Comparison of ENCODE assay signal across 27 cellular contexts in the genomic region with DNA sequence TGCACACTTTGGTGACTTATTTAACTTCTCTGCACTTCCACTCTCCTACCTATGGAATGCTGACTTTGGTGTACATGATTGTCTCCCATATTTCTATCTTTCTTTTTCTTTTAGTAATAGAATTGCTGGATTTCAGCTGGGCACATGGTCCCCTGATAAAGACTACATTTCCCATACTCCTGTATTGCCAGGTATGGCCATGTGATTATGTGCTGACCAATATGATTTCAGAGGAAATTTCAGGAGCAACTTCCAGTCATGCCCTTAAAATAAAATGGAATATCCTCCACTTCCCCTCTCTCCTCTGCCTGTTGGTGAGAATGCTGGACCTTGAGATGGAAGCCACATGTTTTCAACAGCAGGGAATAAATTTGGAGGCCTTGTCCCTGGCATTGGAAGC.
"Had no signal": no experiment of that assay in that cellular context is flagged by ENCODE, and none has a peak within 500 bp of the region (broad histone marks: within the 10 kb centered on the region; RNA-seq: fewer than 3 reads in every experiment).

No MANE protein-coding gene starts in this region.

- H3K79me2 ChIP-seq: parathyroid adenoma had no signal

- H3K27ac ChIP-seq: heart left ventricle, lower lobe of right lung, neural progenitor cell, parathyroid adenoma, right atrium auricular region, suprapubic skin, tibial artery had no signal

- DNase-seq: activated CD4-positive, alpha-beta T cell treated with anti-CD3 and anti-CD28 coated beads for 4 hours; activated CD4-positive, alpha-beta T cell treated with anti-CD3 and anti-CD28 coated beads, Interleukin-2, amount 50 U/mL, for 4 hours; activated CD8-positive, alpha-beta memory T cell treated with anti-CD3 and anti-CD28 coated beads, Interleukin-2, amount 50 U/mL, for 4 hours; activated gamma-delta T cell treated with Interleukin-2 at 50 U/mL for 16 hours; activated naive CD4-positive, alpha-beta T cell treated with anti-CD3 and anti-CD28 coated beads, Interleukin-2, amount 50 U/mL, for 16 hours; activated T-cell treated with anti-CD3 and anti-CD28 coated beads, Interleukin-2, amount 50 U/mL, for 1 hour; amniotic stem cell; caudate nucleus; endodermal cell; foreskin fibroblast; heart left ventricle; hypothalamus; immature natural killer cell; lower lobe of right lung; mesenchymal stem cell; natural killer cell; occipital lobe; stimulated activated CD4-positive, alpha-beta T cell treated with anti-CD3 and anti-CD28 coated beads, Interleukin-15, amount 100 ng/mL, for 24 hours; stimulated activated CD4-positive, alpha-beta T cell treated with anti-CD3 and anti-CD28 coated beads, Interleukin-2, amount 100 ng/mL, for 24 hours; stimulated activated naive CD4-positive, alpha-beta T cell; tibial artery had no signal

- H3K4me2 ChIP-seq: neural progenitor cell had no signal

- H3K27me3 ChIP-seq: neural progenitor cell, right atrium auricular region had no signal

- H3K9ac ChIP-seq: neural progenitor cell, parathyroid adenoma had no signal

- H3K36me3 ChIP-seq: heart left ventricle, lower lobe of right lung, neural progenitor cell, right atrium auricular region, suprapubic skin, tibial artery had no signal

- H3K9me3 Mint-ChIP-seq: activated T-helper 17 cell treated with anti-CD3 and anti-CD28 coated beads, Interleukin-2, amount 50 U/mL, for 72 hours; endodermal cell; immature natural killer cell; natural killer cell; neural progenitor cell had no signal

- ATAC-seq: activated T-helper 17 cell treated with anti-CD3 and anti-CD28 coated beads, Interleukin-2, amount 50 U/mL, for 72 hours; esophagus mucosa; heart left ventricle; lower lobe of right lung; natural killer cell had no signal

- H3K4me1 ChIP-seq: heart left ventricle, lower lobe of right lung, parathyroid adenoma, right atrium auricular region, suprapubic skin, tibial artery had no signal

- H3K9me3 ChIP-seq: heart left ventricle, lower lobe of right lung, right atrium auricular region, suprapubic skin, tibial artery had no signal

- H3K4me1 Mint-ChIP-seq: activated T-helper 17 cell treated with anti-CD3 and anti-CD28 coated beads, Interleukin-2, amount 50 U/mL, for 72 hours; immature natural killer cell; natural killer cell had no signal

- H3K4me3 ChIP-seq: heart left ventricle, lower lobe of right lung, neural progenitor cell, right atrium auricular region, suprapubic skin, tibial artery had no signal

- H2AFZ ChIP-seq: neural progenitor cell, parathyroid adenoma had no signal

- H3K27ac Mint-ChIP-seq: activated T-helper 17 cell treated with anti-CD3 and anti-CD28 coated beads, Interleukin-2, amount 50 U/mL, for 72 hours; endodermal cell; immature natural killer cell; natural killer cell; neural progenitor cell had no signal

- H3K36me3 Mint-ChIP-seq: immature natural killer cell, natural killer cell, neural progenitor cell had no signal

- H3K4me3 Mint-ChIP-seq: activated T-helper 17 cell treated with anti-CD3 and anti-CD28 coated beads, Interleukin-2, amount 50 U/mL, for 72 hours; endodermal cell; immature natural killer cell; natural killer cell; neural progenitor cell had no signal
